31 cellular contexts compared by ENCODE assay signal in genomic region chr19:30160426-30160825, GRCh38.
"Had no signal": no experiment of that assay in that cellular context is flagged by ENCODE, and none has a peak within 500 bp of the region (broad histone marks: within the 10 kb centered on the region; RNA-seq: fewer than 3 reads in every experiment).

No MANE protein-coding gene starts in this region.

- DNase-seq: activated CD4-positive, alpha-beta memory T cell treated with anti-CD3 and anti-CD28 coated beads for 36 hours; activated CD4-positive, alpha-beta T cell treated with anti-CD3 and anti-CD28 coated beads for 36 hours; activated CD4-positive, alpha-beta T cell treated with anti-CD3 and anti-CD28 coated beads, Interleukin-2, amount 10 ng/mL, durations not matched to agents 24 days and 14 days; activated CD4-positive, CD25-positive, alpha-beta regulatory T cell; activated CD4-positive, CD25-positive, alpha-beta regulatory T cell treated with anti-CD3 and anti-CD28 coated beads, Interleukin-2, amount 50 U/mL, for 72 hours; activated CD8-positive, alpha-beta memory T cell treated with anti-CD3 and anti-CD28 coated beads, Interleukin-2, amount 50 U/mL, for 4 hours; activated CD8-positive, alpha-beta T cell treated with anti-CD3 and anti-CD28 coated beads, Interleukin-2, amount 10 ng/mL, durations not matched to agents 7 days and 5 days; activated effector memory CD4-positive, alpha-beta T cell treated with anti-CD3 and anti-CD28 coated beads, Interleukin-2, amount 50 U/mL, for 16 hours; activated naive CD4-positive, alpha-beta T cell treated with anti-CD3 and anti-CD28 coated beads for 36 hours; activated naive CD8-positive, alpha-beta T cell treated with anti-CD3 and anti-CD28 coated beads for 36 hours; activated naive CD8-positive, alpha-beta T cell treated with anti-CD3 and anti-CD28 coated beads, Interleukin-2, amount 50 U/mL, for 24 hours; activated T-cell treated with anti-CD3 and anti-CD28 coated beads, Interleukin-2, amount 50 U/mL, for 1 hour; activated T-cell treated with anti-CD3 and anti-CD28 coated beads, Interleukin-2, amount 50 U/mL, for 48 hours; amygdala; aorta; body of pancreas; central memory CD4-positive, alpha-beta T cell; cerebellar nuclear complex; cortex of kidney; dermis blood vessel endothelial cell; effector memory CD4-positive, alpha-beta T cell; endodermal cell; foreskin keratinocyte; T-helper 2 cell had no signal

- H3K4me1 Mint-ChIP-seq: activated CD4-positive, alpha-beta T cell treated with anti-CD3 and anti-CD28 coated beads for 36 hours; activated CD4-positive, alpha-beta T cell treated with anti-CD3 and anti-CD28 coated beads, Interleukin-2, amount 10 ng/mL, durations not matched to agents 24 days and 14 days; activated CD8-positive, alpha-beta memory T cell treated with anti-CD3 and anti-CD28 coated beads, Interleukin-2, amount 10 ng/mL, durations not matched to agents 7 days and 5 days; activated naive CD4-positive, alpha-beta T cell treated with anti-CD3 and anti-CD28 coated beads, Interleukin-2, amount 50 U/mL, for 24 hours; activated naive CD8-positive, alpha-beta T cell treated with anti-CD3 and anti-CD28 coated beads for 36 hours; activated naive CD8-positive, alpha-beta T cell treated with anti-CD3 and anti-CD28 coated beads, Interleukin-2, amount 50 U/mL, for 24 hours; endodermal cell had no signal

- H3K27me3 ChIP-seq: adrenal gland, body of pancreas, foreskin keratinocyte had no signal

- H3K27ac Mint-ChIP-seq: activated CD4-positive, alpha-beta memory T cell treated with anti-CD3 and anti-CD28 coated beads for 36 hours; activated CD4-positive, alpha-beta T cell treated with anti-CD3 and anti-CD28 coated beads for 36 hours; activated CD4-positive, alpha-beta T cell treated with anti-CD3 and anti-CD28 coated beads, Interleukin-2, amount 10 ng/mL, durations not matched to agents 24 days and 14 days; activated CD8-positive, alpha-beta memory T cell treated with anti-CD3 and anti-CD28 coated beads, Interleukin-2, amount 10 ng/mL, durations not matched to agents 7 days and 5 days; activated CD8-positive, alpha-beta T cell treated with anti-CD3 and anti-CD28 coated beads, Interleukin-2, amount 10 ng/mL, durations not matched to agents 7 days and 5 days; activated naive CD4-positive, alpha-beta T cell treated with anti-CD3 and anti-CD28 coated beads for 36 hours; activated naive CD4-positive, alpha-beta T cell treated with anti-CD3 and anti-CD28 coated beads, Interleukin-2, amount 50 U/mL, for 24 hours; activated naive CD8-positive, alpha-beta T cell treated with anti-CD3 and anti-CD28 coated beads for 36 hours; activated naive CD8-positive, alpha-beta T cell treated with anti-CD3 and anti-CD28 coated beads, Interleukin-2, amount 50 U/mL, for 24 hours; activated T-helper 1 cell treated with anti-CD3 and anti-CD28 coated beads, Interleukin-12 subunit alpha, Interleukin-12 subunit beta, Interleukin-2, Interleukin-4 antibody, amounts not matched to agents 30 ng/mL and 10 ng/mL and 1 ng/mL, durations not matched to agents 14 hours and 24 hours and 36 hours; activated T-helper 2 cell treated with anti-CD3 and anti-CD28 coated beads, Interferon-gamma antibody, Interleukin-2, Interleukin-4, amounts not matched to agents 10 μg/mL and 5 μg/mL and 100 μg/mL, durations not matched to agents 14 hours and 24 hours and 36 hours; endodermal cell had no signal

- H3K27ac ChIP-seq: adrenal gland, body of pancreas, foreskin keratinocyte, gastroesophageal sphincter had no signal

- H3K9me3 Mint-ChIP-seq: activated CD4-positive, alpha-beta memory T cell treated with anti-CD3 and anti-CD28 coated beads for 36 hours; activated naive CD4-positive, alpha-beta T cell treated with anti-CD3 and anti-CD28 coated beads for 36 hours; activated naive CD4-positive, alpha-beta T cell treated with anti-CD3 and anti-CD28 coated beads, Interleukin-2, amount 50 U/mL, for 24 hours; activated naive CD8-positive, alpha-beta T cell treated with anti-CD3 and anti-CD28 coated beads for 36 hours; activated T-helper 1 cell treated with anti-CD3 and anti-CD28 coated beads, Interleukin-12 subunit alpha, Interleukin-12 subunit beta, Interleukin-2, Interleukin-4 antibody, amounts not matched to agents 30 ng/mL and 10 ng/mL and 1 ng/mL, durations not matched to agents 14 hours and 24 hours and 36 hours; activated T-helper 2 cell treated with anti-CD3 and anti-CD28 coated beads, Interferon-gamma antibody, Interleukin-2, Interleukin-4, amounts not matched to agents 10 μg/mL and 5 μg/mL and 100 μg/mL, durations not matched to agents 14 hours and 24 hours and 36 hours; endodermal cell had no signal

- H3K4me3 ChIP-seq: adrenal gland, body of pancreas, gastroesophageal sphincter had no signal

- H3K4me1 ChIP-seq: adrenal gland, body of pancreas, foreskin keratinocyte, gastroesophageal sphincter had no signal

- H3K9me3 ChIP-seq: adrenal gland, body of pancreas, gastroesophageal sphincter had no signal

- H3K4me3 Mint-ChIP-seq: activated CD4-positive, alpha-beta memory T cell treated with anti-CD3 and anti-CD28 coated beads for 36 hours; activated CD4-positive, alpha-beta T cell treated with anti-CD3 and anti-CD28 coated beads for 36 hours; activated CD4-positive, alpha-beta T cell treated with anti-CD3 and anti-CD28 coated beads, Interleukin-2, amount 10 ng/mL, durations not matched to agents 24 days and 14 days; activated CD8-positive, alpha-beta memory T cell treated with anti-CD3 and anti-CD28 coated beads, Interleukin-2, amount 10 ng/mL, durations not matched to agents 7 days and 5 days; activated CD8-positive, alpha-beta T cell treated with anti-CD3 and anti-CD28 coated beads, Interleukin-2, amount 10 ng/mL, durations not matched to agents 7 days and 5 days; activated naive CD4-positive, alpha-beta T cell treated with anti-CD3 and anti-CD28 coated beads for 36 hours; activated naive CD4-positive, alpha-beta T cell treated with anti-CD3 and anti-CD28 coated beads, Interleukin-2, amount 50 U/mL, for 24 hours; activated naive CD8-positive, alpha-beta T cell treated with anti-CD3 and anti-CD28 coated beads for 36 hours; activated naive CD8-positive, alpha-beta T cell treated with anti-CD3 and anti-CD28 coated beads, Interleukin-2, amount 50 U/mL, for 24 hours; activated T-helper 1 cell treated with anti-CD3 and anti-CD28 coated beads, Interleukin-12 subunit alpha, Interleukin-12 subunit beta, Interleukin-2, Interleukin-4 antibody, amounts not matched to agents 30 ng/mL and 10 ng/mL and 1 ng/mL, durations not matched to agents 14 hours and 24 hours and 36 hours; endodermal cell had no signal

- H3K36me3 ChIP-seq: adrenal gland, gastroesophageal sphincter had no signal

- ATAC-seq: activated CD4-positive, alpha-beta T cell treated with anti-CD3 and anti-CD28 coated beads for 36 hours; activated CD8-positive, alpha-beta memory T cell treated with anti-CD3 and anti-CD28 coated beads, Interleukin-2, amount 10 ng/mL, durations not matched to agents 7 days and 5 days; activated CD8-positive, alpha-beta T cell treated with anti-CD3 and anti-CD28 coated beads, Interleukin-2, amount 10 ng/mL, durations not matched to agents 7 days and 5 days; activated naive CD8-positive, alpha-beta T cell treated with anti-CD3 and anti-CD28 coated beads, Interleukin-2, amount 50 U/mL, for 24 hours; body of pancreas; esophagus mucosa; foreskin keratinocyte; gastroesophageal sphincter had no signal

- H3K27me3 Mint-ChIP-seq: activated CD4-positive, alpha-beta T cell treated with anti-CD3 and anti-CD28 coated beads, Interleukin-2, amount 10 ng/mL, durations not matched to agents 24 days and 14 days; activated CD8-positive, alpha-beta memory T cell treated with anti-CD3 and anti-CD28 coated beads, Interleukin-2, amount 10 ng/mL, durations not matched to agents 7 days and 5 days; activated naive CD4-positive, alpha-beta T cell treated with anti-CD3 and anti-CD28 coated beads, Interleukin-2, amount 50 U/mL, for 24 hours had no signal

- H3K36me3 Mint-ChIP-seq: activated CD4-positive, alpha-beta memory T cell treated with anti-CD3 and anti-CD28 coated beads for 36 hours; activated CD8-positive, alpha-beta memory T cell treated with anti-CD3 and anti-CD28 coated beads, Interleukin-2, amount 10 ng/mL, durations not matched to agents 7 days and 5 days; activated naive CD4-positive, alpha-beta T cell treated with anti-CD3 and anti-CD28 coated beads, Interleukin-2, amount 50 U/mL, for 24 hours; activated naive CD8-positive, alpha-beta T cell treated with anti-CD3 and anti-CD28 coated beads for 36 hours had no signal
